1 cellular context compared by ENCODE assay signal in genomic region chr7:29248713-29249382, GRCh38.
TF ChIP-seq lines count a peak whose summit lies in the region.

No MANE protein-coding gene starts in this region.

TF ChIP-seq in HepG2, 621 proteins besides CTCF, POLR2A, EP300 and RAD21 (continued from another document and continues in another):
- TF ChIP-seq ZNF512B (CRISPR knock-in tag; IDR thresholded peaks at IDR 0.05; ENCODE audit: borderline replicate concordance) (no peak), ZNF207 (IDR thresholded peaks at IDR 0.05; ENCODE audit: borderline replicate concordance) (no peak), XRCC5 (optimal IDR thresholded peaks at IDR 0.05; ENCODE audit: low read length) (no peak), CBX1 (IDR thresholded peaks at IDR 0.05; ENCODE audit: low read depth) (peak; percentile 51), SMARCE1 (IDR thresholded peaks at IDR 0.05; ENCODE audit: borderline replicate concordance) (no peak), ISX (CRISPR knock-in tag; conservative IDR thresholded peaks at IDR 0.05) (no peak), JARID2 (CRISPR knock-in tag; IDR thresholded peaks at IDR 0.05; ENCODE audit: insufficient replicate concordance) (no peak), ZNF484 (CRISPR knock-in tag; IDR thresholded peaks at IDR 0.05; ENCODE audit: borderline replicate concordance, low read depth) (no peak), PHF8 (CRISPR knock-in tag; IDR thresholded peaks at IDR 0.05) (0 out of 2 replicates have a peak, but pooled peaks have one; percentile 33), ZBTB8A (CRISPR knock-in tag; IDR thresholded peaks at IDR 0.05; ENCODE audit: borderline replicate concordance, low read depth) (no peak), ZNF138 (CRISPR knock-in tag; IDR thresholded peaks at IDR 0.05; ENCODE audit: low read depth) (no peak), FOSL2 (CRISPR knock-in tag; IDR thresholded peaks at IDR 0.05) (peak; percentile 70), HNRNPL (IDR thresholded peaks at IDR 0.05; ENCODE audit: low read depth, low read length) (0 out of 2 replicates have a peak, but pooled peaks have one; percentile 50), BCL6 (CRISPR knock-in tag; IDR thresholded peaks at IDR 0.05) (peak; percentile 81), ZBTB7B (CRISPR knock-in tag; IDR thresholded peaks at IDR 0.05) (peak; percentile 69; the same call in 1 of the 2 replicates), NCOA1 (CRISPR knock-in tag; IDR thresholded peaks at IDR 0.05) (no peak), CBX5 (CRISPR knock-in tag; IDR thresholded peaks at IDR 0.05; ENCODE audit: borderline replicate concordance) (peak; percentile 34; the same call in 1 of the 2 replicates), HOXA9 (CRISPR knock-in tag; IDR thresholded peaks at IDR 0.05; ENCODE audit: borderline replicate concordance) (0 out of 2 replicates have a peak, but pooled peaks have one; percentile 42), PCBP1 (IDR thresholded peaks at IDR 0.05; ENCODE audit: borderline replicate concordance, low read depth, low read length) (no peak), POLR2AphosphoS5 (IDR thresholded peaks at IDR 0.05; ENCODE audit: low read depth, low read length) (no peak), SSRP1 (CRISPR knock-in tag; IDR thresholded peaks at IDR 0.05) (no peak), NR0B2 (CRISPR knock-in tag; IDR thresholded peaks at IDR 0.05) (no peak), ZSCAN9 (CRISPR knock-in tag; IDR thresholded peaks at IDR 0.05; ENCODE audit: borderline replicate concordance) (peak; percentile 64; the same call in 1 of the 2 replicates), SAP130 (CRISPR knock-in tag; IDR thresholded peaks at IDR 0.05; ENCODE audit: low read depth) (peak; percentile 72), ZNF318 (CRISPR knock-in tag; IDR thresholded peaks at IDR 0.05) (no peak), FOXP4 (CRISPR knock-in tag; IDR thresholded peaks at IDR 0.05) (peak; percentile 85), ZNF12 (CRISPR knock-in tag; IDR thresholded peaks at IDR 0.05) (0 out of 2 replicates have a peak, but pooled peaks have one; percentile 52), ZBTB43 (CRISPR knock-in tag; conservative IDR thresholded peaks at IDR 0.05) (peak; percentile 90)
- TF ChIP-seq, protein P1, sequence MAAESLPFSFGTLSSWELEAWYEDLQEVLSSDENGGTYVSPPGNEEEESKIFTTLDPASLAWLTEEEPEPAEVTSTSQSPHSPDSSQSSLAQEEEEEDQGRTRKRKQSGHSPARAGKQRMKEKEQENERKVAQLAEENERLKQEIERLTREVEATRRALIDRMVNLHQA (CRISPR knock-in tag; IDR thresholded peaks at IDR 0.05): no peak
- TF ChIP-seq, protein P2, sequence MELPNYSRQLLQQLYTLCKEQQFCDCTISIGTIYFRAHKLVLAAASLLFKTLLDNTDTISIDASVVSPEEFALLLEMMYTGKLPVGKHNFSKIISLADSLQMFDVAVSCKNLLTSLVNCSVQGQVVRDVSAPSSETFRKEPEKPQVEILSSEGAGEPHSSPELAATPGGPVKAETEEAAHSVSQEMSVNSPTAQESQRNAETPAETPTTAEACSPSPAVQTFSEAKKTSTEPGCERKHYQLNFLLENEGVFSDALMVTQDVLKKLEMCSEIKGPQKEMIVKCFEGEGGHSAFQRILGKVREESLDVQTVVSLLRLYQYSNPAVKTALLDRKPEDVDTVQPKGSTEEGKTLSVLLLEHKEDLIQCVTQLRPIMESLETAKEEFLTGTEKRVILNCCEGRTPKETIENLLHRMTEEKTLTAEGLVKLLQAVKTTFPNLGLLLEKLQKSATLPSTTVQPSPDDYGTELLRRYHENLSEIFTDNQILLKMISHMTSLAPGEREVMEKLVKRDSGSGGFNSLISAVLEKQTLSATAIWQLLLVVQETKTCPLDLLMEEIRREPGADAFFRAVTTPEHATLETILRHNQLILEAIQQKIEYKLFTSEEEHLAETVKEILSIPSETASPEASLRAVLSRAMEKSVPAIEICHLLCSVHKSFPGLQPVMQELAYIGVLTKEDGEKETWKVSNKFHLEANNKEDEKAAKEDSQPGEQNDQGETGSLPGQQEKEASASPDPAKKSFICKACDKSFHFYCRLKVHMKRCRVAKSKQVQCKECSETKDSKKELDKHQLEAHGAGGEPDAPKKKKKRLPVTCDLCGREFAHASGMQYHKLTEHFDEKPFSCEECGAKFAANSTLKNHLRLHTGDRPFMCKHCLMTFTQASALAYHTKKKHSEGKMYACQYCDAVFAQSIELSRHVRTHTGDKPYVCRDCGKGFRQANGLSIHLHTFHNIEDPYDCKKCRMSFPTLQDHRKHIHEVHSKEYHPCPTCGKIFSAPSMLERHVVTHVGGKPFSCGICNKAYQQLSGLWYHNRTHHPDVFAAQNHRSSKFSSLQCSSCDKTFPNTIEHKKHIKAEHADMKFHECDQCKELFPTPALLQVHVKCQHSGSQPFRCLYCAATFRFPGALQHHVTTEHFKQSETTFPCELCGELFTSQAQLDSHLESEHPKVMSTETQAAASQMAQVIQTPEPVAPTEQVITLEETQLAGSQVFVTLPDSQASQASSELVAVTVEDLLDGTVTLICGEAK (IDR thresholded peaks at IDR 0.05): no peak
- TF ChIP-seq, protein P2 (CRISPR knock-in tag; IDR thresholded peaks at IDR 0.05): peak; percentile 71
